1 cellular context compared by ENCODE assay signal in the genomic region with DNA sequence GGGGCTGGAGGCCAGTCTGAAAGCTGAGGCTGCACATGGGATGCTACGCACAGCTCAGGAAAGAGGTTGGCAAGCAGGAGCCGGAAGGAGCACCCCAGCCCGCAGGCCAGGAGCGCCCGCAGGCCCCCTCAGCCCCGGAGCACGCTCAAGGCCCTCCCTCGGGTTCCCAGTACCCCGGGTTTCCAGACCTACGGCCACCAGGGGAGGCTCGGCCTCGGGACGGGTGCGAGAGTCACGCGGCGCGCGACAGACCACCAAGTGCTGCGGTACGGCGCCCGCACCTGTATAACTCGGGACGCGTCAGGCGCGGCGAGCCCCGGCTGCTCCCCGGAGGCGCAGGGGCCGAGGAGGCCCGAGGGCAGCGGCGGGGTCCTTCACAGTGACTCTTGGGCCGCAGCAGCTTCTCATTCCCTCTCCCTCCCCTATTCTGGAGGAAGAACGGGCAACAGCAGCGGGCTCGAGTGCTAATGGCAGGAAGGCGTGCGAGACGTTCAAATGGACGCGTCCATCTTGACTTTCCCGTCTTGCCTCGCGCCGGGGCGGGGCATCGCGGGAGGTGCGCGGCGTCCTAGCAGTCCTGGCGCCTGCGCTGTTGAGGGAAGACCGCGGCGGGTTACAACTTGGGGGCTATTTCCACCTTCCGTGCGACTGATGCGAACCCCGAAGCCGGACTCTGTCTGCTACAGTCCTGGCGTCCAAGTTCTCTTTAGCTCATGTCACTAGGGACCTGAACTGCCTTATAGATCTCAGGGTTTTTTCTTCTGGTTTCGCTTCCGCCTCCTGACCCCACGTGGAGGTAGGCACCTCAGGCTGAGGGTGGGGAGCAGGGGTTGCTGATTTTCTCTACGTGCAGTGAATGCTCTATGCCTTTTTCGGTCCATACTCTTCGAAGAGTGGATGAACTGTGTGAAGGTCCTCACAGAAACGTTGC.
TF ChIP-seq lines count a peak whose summit lies in the region.

A gene with protein sequence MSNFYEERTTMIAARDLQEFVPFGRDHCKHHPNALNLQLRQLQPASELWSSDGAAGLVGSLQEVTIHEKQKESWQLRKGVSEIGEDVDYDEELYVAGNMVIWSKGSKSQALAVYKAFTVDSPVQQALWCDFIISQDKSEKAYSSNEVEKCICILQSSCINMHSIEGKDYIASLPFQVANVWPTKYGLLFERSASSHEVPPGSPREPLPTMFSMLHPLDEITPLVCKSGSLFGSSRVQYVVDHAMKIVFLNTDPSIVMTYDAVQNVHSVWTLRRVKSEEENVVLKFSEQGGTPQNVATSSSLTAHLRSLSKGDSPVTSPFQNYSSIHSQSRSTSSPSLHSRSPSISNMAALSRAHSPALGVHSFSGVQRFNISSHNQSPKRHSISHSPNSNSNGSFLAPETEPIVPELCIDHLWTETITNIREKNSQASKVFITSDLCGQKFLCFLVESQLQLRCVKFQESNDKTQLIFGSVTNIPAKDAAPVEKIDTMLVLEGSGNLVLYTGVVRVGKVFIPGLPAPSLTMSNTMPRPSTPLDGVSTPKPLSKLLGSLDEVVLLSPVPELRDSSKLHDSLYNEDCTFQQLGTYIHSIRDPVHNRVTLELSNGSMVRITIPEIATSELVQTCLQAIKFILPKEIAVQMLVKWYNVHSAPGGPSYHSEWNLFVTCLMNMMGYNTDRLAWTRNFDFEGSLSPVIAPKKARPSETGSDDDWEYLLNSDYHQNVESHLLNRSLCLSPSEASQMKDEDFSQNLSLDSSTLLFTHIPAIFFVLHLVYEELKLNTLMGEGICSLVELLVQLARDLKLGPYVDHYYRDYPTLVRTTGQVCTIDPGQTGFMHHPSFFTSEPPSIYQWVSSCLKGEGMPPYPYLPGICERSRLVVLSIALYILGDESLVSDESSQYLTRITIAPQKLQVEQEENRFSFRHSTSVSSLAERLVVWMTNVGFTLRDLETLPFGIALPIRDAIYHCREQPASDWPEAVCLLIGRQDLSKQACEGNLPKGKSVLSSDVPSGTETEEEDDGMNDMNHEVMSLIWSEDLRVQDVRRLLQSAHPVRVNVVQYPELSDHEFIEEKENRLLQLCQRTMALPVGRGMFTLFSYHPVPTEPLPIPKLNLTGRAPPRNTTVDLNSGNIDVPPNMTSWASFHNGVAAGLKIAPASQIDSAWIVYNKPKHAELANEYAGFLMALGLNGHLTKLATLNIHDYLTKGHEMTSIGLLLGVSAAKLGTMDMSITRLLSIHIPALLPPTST (N-terminal part only) (minus strand): TSS at position 533 of the 931 bp plus-strand sequence. CDS start 3,368 bp downstream, outside the sequence.

TF ChIP-seq in HEK293, 187 proteins besides CTCF, POLR2A, EP300 and RAD21 (continued from another document and continues in another):
- TF ChIP-seq, protein P1, sequence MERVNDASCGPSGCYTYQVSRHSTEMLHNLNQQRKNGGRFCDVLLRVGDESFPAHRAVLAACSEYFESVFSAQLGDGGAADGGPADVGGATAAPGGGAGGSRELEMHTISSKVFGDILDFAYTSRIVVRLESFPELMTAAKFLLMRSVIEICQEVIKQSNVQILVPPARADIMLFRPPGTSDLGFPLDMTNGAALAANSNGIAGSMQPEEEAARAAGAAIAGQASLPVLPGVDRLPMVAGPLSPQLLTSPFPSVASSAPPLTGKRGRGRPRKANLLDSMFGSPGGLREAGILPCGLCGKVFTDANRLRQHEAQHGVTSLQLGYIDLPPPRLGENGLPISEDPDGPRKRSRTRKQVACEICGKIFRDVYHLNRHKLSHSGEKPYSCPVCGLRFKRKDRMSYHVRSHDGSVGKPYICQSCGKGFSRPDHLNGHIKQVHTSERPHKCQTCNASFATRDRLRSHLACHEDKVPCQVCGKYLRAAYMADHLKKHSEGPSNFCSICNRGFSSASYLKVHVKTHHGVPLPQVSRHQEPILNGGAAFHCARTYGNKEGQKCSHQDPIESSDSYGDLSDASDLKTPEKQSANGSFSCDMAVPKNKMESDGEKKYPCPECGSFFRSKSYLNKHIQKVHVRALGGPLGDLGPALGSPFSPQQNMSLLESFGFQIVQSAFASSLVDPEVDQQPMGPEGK (tag by site-specific recombination; IDR thresholded peaks at IDR 0.05) = peak; percentile 70
- TF ChIP-seq SP3 (tag by site-specific recombination; IDR thresholded peaks at IDR 0.05) (peak; percentile 70), ZFP37 (tag by site-specific recombination; IDR thresholded peaks at IDR 0.05) (peak; percentile 65; the same call in 1 of the 2 replicates), SP2 (tag by site-specific recombination; IDR thresholded peaks at IDR 0.05) (0 out of 2 replicates have a peak, but pooled peaks have one; percentile 39), ZNF549 (tag by site-specific recombination; IDR thresholded peaks at IDR 0.05) (no peak), ZNF785 (tag by site-specific recombination; IDR thresholded peaks at IDR 0.05) (no peak), ZNF837 (tag by site-specific recombination; IDR thresholded peaks at IDR 0.05) (no peak), ZNF610 (tag by site-specific recombination; IDR thresholded peaks at IDR 0.05; ENCODE audit: borderline replicate concordance) (no peak), ZNF184 (tag by site-specific recombination; IDR thresholded peaks at IDR 0.05) (no peak), SP7 (tag by site-specific recombination; IDR thresholded peaks at IDR 0.05) (peak; percentile 49), KLF10 (tag by site-specific recombination; IDR thresholded peaks at IDR 0.05) (no peak), ZNF623 (tag by site-specific recombination; IDR thresholded peaks at IDR 0.05) (no peak), ZNF335 (tag by site-specific recombination; conservative IDR thresholded peaks at IDR 0.05) (peak; percentile 90), ZNF660 (tag by site-specific recombination; IDR thresholded peaks at IDR 0.05) (0 out of 2 replicates have a peak, but pooled peaks have one; percentile 31), ZNF266 (tag by site-specific recombination; IDR thresholded peaks at IDR 0.05; ENCODE audit: low read depth) (no peak)
- TF ChIP-seq, protein P2, sequence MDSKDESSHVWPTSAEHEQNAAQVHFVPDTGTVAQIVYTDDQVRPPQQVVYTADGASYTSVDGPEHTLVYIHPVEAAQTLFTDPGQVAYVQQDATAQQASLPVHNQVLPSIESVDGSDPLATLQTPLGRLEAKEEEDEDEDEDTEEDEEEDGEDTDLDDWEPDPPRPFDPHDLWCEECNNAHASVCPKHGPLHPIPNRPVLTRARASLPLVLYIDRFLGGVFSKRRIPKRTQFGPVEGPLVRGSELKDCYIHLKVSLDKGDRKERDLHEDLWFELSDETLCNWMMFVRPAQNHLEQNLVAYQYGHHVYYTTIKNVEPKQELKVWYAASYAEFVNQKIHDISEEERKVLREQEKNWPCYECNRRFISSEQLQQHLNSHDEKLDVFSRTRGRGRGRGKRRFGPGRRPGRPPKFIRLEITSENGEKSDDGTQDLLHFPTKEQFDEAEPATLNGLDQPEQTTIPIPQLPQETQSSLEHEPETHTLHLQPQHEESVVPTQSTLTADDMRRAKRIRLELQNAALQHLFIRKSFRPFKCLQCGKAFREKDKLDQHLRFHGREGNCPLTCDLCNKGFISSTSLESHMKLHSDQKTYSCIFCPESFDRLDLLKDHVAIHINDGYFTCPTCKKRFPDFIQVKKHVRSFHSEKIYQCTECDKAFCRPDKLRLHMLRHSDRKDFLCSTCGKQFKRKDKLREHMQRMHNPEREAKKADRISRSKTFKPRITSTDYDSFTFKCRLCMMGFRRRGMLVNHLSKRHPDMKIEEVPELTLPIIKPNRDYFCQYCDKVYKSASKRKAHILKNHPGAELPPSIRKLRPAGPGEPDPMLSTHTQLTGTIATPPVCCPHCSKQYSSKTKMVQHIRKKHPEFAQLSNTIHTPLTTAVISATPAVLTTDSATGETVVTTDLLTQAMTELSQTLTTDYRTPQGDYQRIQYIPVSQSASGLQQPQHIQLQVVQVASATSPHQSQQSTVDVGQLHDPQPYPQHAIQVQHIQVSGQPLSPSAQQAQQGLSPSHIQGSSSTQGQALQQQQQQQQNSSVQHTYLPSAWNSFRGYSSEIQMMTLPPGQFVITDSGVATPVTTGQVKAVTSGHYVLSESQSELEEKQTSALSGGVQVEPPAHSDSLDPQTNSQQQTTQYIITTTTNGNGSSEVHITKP (tag by site-specific recombination; IDR thresholded peaks at IDR 0.05) = peak; percentile 92
- TF ChIP-seq, protein P3, sequence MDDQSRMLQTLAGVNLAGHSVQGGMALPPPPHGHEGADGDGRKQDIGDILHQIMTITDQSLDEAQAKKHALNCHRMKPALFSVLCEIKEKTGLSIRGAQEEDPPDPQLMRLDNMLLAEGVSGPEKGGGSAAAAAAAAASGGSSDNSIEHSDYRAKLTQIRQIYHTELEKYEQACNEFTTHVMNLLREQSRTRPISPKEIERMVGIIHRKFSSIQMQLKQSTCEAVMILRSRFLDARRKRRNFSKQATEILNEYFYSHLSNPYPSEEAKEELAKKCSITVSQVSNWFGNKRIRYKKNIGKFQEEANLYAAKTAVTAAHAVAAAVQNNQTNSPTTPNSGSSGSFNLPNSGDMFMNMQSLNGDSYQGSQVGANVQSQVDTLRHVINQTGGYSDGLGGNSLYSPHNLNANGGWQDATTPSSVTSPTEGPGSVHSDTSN (CRISPR knock-in tag; IDR thresholded peaks at IDR 0.05) = peak; percentile 75
- TF ChIP-seq, protein P4, sequence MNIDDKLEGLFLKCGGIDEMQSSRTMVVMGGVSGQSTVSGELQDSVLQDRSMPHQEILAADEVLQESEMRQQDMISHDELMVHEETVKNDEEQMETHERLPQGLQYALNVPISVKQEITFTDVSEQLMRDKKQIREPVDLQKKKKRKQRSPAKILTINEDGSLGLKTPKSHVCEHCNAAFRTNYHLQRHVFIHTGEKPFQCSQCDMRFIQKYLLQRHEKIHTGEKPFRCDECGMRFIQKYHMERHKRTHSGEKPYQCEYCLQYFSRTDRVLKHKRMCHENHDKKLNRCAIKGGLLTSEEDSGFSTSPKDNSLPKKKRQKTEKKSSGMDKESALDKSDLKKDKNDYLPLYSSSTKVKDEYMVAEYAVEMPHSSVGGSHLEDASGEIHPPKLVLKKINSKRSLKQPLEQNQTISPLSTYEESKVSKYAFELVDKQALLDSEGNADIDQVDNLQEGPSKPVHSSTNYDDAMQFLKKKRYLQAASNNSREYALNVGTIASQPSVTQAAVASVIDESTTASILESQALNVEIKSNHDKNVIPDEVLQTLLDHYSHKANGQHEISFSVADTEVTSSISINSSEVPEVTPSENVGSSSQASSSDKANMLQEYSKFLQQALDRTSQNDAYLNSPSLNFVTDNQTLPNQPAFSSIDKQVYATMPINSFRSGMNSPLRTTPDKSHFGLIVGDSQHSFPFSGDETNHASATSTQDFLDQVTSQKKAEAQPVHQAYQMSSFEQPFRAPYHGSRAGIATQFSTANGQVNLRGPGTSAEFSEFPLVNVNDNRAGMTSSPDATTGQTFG (tag by site-specific recombination; IDR thresholded peaks at IDR 0.05; ENCODE audit: borderline replicate concordance) = no peak
- TF ChIP-seq, protein P5, sequence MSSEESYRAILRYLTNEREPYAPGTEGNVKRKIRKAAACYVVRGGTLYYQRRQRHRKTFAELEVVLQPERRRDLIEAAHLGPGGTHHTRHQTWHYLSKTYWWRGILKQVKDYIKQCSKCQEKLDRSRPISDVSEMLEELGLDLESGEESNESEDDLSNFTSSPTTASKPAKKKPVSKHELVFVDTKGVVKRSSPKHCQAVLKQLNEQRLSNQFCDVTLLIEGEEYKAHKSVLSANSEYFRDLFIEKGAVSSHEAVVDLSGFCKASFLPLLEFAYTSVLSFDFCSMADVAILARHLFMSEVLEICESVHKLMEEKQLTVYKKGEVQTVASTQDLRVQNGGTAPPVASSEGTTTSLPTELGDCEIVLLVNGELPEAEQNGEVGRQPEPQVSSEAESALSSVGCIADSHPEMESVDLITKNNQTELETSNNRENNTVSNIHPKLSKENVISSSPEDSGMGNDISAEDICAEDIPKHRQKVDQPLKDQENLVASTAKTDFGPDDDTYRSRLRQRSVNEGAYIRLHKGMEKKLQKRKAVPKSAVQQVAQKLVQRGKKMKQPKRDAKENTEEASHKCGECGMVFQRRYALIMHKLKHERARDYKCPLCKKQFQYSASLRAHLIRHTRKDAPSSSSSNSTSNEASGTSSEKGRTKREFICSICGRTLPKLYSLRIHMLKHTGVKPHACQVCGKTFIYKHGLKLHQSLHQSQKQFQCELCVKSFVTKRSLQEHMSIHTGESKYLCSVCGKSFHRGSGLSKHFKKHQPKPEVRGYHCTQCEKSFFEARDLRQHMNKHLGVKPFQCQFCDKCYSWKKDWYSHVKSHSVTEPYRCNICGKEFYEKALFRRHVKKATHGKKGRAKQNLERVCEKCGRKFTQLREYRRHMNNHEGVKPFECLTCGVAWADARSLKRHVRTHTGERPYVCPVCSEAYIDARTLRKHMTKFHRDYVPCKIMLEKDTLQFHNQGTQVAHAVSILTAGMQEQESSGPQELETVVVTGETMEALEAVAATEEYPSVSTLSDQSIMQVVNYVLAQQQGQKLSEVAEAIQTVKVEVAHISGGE (tag by site-specific recombination; conservative IDR thresholded peaks at IDR 0.05; ENCODE audit: low read depth) = peak; percentile 57; the same call in 1 of the 2 replicates
- TF ChIP-seq, protein P6, sequence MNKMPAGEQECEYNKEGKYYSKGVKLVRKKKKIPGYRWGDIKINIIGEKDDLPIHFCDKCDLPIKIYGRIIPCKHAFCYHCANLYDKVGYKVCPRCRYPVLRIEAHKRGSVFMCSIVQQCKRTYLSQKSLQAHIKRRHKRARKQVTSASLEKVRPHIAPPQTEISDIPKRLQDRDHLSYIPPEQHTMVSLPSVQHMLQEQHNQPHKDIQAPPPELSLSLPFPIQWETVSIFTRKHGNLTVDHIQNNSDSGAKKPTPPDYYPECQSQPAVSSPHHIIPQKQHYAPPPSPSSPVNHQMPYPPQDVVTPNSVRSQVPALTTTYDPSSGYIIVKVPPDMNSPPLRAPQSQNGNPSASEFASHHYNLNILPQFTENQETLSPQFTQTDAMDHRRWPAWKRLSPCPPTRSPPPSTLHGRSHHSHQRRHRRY (tag by site-specific recombination; IDR thresholded peaks at IDR 0.05) = no peak
- TF ChIP-seq, protein P7, sequence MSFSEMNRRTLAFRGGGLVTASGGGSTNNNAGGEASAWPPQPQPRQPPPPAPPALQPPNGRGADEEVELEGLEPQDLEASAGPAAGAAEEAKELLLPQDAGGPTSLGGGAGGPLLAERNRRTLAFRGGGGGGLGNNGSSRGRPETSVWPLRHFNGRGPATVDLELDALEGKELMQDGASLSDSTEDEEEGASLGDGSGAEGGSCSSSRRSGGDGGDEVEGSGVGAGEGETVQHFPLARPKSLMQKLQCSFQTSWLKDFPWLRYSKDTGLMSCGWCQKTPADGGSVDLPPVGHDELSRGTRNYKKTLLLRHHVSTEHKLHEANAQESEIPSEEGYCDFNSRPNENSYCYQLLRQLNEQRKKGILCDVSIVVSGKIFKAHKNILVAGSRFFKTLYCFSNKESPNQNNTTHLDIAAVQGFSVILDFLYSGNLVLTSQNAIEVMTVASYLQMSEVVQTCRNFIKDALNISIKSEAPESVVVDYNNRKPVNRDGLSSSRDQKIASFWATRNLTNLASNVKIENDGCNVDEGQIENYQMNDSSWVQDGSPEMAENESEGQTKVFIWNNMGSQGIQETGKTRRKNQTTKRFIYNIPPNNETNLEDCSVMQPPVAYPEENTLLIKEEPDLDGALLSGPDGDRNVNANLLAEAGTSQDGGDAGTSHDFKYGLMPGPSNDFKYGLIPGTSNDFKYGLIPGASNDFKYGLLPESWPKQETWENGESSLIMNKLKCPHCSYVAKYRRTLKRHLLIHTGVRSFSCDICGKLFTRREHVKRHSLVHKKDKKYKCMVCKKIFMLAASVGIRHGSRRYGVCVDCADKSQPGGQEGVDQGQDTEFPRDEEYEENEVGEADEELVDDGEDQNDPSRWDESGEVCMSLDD (tag by site-specific recombination; IDR thresholded peaks at IDR 0.05) = peak; percentile 53; the same call in 1 of the 2 replicates
- TF ChIP-seq, protein P8, sequence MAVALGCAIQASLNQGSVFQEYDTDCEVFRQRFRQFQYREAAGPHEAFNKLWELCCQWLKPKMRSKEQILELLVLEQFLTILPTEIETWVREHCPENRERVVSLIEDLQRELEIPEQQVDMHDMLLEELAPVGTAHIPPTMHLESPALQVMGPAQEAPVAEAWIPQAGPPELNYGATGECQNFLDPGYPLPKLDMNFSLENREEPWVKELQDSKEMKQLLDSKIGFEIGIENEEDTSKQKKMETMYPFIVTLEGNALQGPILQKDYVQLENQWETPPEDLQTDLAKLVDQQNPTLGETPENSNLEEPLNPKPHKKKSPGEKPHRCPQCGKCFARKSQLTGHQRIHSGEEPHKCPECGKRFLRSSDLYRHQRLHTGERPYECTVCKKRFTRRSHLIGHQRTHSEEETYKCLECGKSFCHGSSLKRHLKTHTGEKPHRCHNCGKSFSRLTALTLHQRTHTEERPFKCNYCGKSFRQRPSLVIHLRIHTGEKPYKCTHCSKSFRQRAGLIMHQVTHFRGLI (tag by site-specific recombination; IDR thresholded peaks at IDR 0.05) = peak; percentile 90
